In genomic region chr14:104758981-104759975, GRCh38 we compare ENCODE assay signal across 18 cellular contexts.
"Had no signal": no experiment of that assay in that cellular context is flagged by ENCODE, and none has a peak within 500 bp of the region (broad histone marks: within the 10 kb centered on the region; RNA-seq: fewer than 3 reads in every experiment).

No MANE protein-coding gene starts in this region.

- H3K27ac ChIP-seq: brain microvascular endothelial cell, epithelial cell of prostate, neutrophil, skin epidermis, suprapubic skin, upper lobe of left lung had no signal

- H3K27me3 Mint-ChIP-seq: activated CD4-positive, alpha-beta memory T cell treated with anti-CD3 and anti-CD28 coated beads for 36 hours; activated CD4-positive, alpha-beta T cell treated with anti-CD3 and anti-CD28 coated beads for 36 hours; dendritic cell treated with granulocyte-macrophage colony-stimulating factor and Interleukin-4, amounts not matched to agents 40 ng/mL and 50 ng/mL, for 4 days; stimulated activated naive CD8-positive, alpha-beta T cell treated with anti-CD3 and anti-CD28 coated beads, Interleukin-15, Interleukin-2, amounts not matched to agents 100 ng/mL and 50 ng/mL, for 24 hours had no signal

- H3K9me3 Mint-ChIP-seq: activated CD4-positive, alpha-beta memory T cell treated with anti-CD3 and anti-CD28 coated beads for 36 hours; activated naive CD4-positive, alpha-beta T cell treated with anti-CD3 and anti-CD28 coated beads, Interleukin-2, amount 50 U/mL, for 72 hours; dendritic cell treated with granulocyte-macrophage colony-stimulating factor and Interleukin-4, amounts not matched to agents 40 ng/mL and 50 ng/mL, for 4 days; immature natural killer cell; stimulated activated naive CD8-positive, alpha-beta T cell treated with anti-CD3 and anti-CD28 coated beads, Interleukin-15, Interleukin-2, amounts not matched to agents 100 ng/mL and 50 ng/mL, for 24 hours had no signal

- H3K27ac Mint-ChIP-seq: activated CD4-positive, alpha-beta memory T cell treated with anti-CD3 and anti-CD28 coated beads for 36 hours; activated CD4-positive, alpha-beta T cell treated with anti-CD3 and anti-CD28 coated beads for 36 hours; dendritic cell treated with granulocyte-macrophage colony-stimulating factor and Interleukin-4, amounts not matched to agents 40 ng/mL and 50 ng/mL, for 4 days; immature natural killer cell; stimulated activated naive CD8-positive, alpha-beta T cell treated with anti-CD3 and anti-CD28 coated beads, Interleukin-15, Interleukin-2, amounts not matched to agents 100 ng/mL and 50 ng/mL, for 24 hours had no signal

- ATAC-seq: activated CD4-positive, alpha-beta T cell treated with anti-CD3 and anti-CD28 coated beads for 36 hours; activated naive CD4-positive, alpha-beta T cell treated with anti-CD3 and anti-CD28 coated beads, Interleukin-2, amount 50 U/mL, for 72 hours had no signal

- H3K4me3 Mint-ChIP-seq: activated CD4-positive, alpha-beta memory T cell treated with anti-CD3 and anti-CD28 coated beads for 36 hours; activated CD4-positive, alpha-beta T cell treated with anti-CD3 and anti-CD28 coated beads for 36 hours; dendritic cell treated with granulocyte-macrophage colony-stimulating factor and Interleukin-4, amounts not matched to agents 40 ng/mL and 50 ng/mL, for 4 days; immature natural killer cell; stimulated activated naive CD8-positive, alpha-beta T cell treated with anti-CD3 and anti-CD28 coated beads, Interleukin-15, Interleukin-2, amounts not matched to agents 100 ng/mL and 50 ng/mL, for 24 hours had no signal

- DNase-seq: activated CD4-positive, alpha-beta memory T cell treated with anti-CD3 and anti-CD28 coated beads for 36 hours; activated CD4-positive, alpha-beta T cell treated with anti-CD3 and anti-CD28 coated beads for 36 hours; activated gamma-delta T cell; activated T-cell treated with anti-CD3 and anti-CD28 coated beads, Interleukin-2, amount 50 U/mL, for 48 hours; brain microvascular endothelial cell; cerebellar nuclear complex; head of caudate nucleus; immature natural killer cell; stimulated activated CD4-positive, alpha-beta T cell treated with anti-CD3 and anti-CD28 coated beads, Interleukin-4, amount 100 ng/mL, for 4 hours; stimulated activated CD8-positive, alpha-beta memory T cell treated with anti-CD3 and anti-CD28 coated beads, Interleukin-4, amount 100 ng/mL, for 48 hours had no signal
